10 cellular contexts compared by ENCODE assay signal in the genomic region with DNA sequence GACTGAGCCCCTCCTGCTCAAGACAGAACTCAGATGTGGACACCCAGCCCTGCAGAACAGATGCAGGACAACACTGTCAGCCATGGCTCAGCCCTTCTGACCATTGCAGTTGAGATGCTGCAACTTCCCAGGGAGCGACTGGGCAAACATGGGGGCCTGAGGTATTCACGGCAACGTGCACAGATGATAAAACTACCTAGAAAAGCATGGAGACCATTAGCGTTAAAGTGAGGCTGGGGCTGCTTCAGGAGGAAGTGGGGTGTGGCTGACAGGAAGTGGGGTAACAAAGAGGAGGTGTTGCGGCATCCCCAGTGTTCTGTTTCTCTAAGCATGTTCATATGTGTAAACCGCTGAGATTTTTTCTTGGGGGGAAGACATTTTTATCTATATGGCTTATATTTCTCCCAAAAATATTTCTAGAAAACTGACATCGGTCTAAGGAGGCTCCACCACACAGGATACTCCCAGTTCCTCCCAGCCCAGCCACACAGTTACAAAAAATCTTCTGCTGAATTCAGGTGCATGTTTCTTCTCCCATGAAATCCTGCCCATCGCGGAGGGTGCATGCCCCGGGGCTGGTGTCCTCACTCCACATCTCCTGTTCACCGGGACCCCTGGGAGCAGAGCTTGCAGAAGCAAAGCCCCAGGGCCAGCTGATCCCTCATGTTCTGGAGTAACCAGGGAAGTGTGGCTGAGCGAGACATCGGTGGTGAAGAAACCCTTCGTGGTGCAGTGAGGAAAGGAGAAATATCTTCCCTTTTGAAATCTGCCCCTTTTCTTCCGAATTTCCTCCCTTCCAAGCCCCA. TPM values are rescaled to one million over a fixed set of nuclear protein-coding genes. Genes with fewer than 3 reads are reported as not detected.
A peak's percentile ranks its signal among the peaks of the same experiment; 100 is the strongest.
DNase-seq lines count a peak whose midpoint lies in the region; ATAC-seq and TF ChIP-seq lines count a peak whose summit lies in the region.
"Had no signal": no experiment of that assay in that cellular context is flagged by ENCODE, and none has a peak within 500 bp of the region (broad histone marks: within the 10 kb centered on the region; RNA-seq: fewer than 3 reads in every experiment).

No MANE protein-coding gene starts in this region.

- H3K9me3 ChIP-seq in lung (ENCODE audit: control insufficient read depth in 2 of 2, insufficient read depth in 1 of 2, low read length in 1 of 2): no peaks in the 10 kb centered on the region

- H3K36me3 Mint-ChIP-seq in activated naive CD4-positive, alpha-beta T cell treated with anti-CD3 and anti-CD28 coated beads for 36 hours (ENCODE audit: low read depth): peaks cover 2% of the 10 kb centered on the region

- no peaks in the 10 kb centered on the region for H3K9me3 Mint-ChIP-seq in activated naive CD4-positive, alpha-beta T cell treated with anti-CD3 and anti-CD28 coated beads for 36 hours

- no peak for ATAC-seq in lung (ENCODE audit: insufficient read depth, low FRiP score)
- ATAC-seq in GM18907 (IDR thresholded peaks at IDR 0.05; ENCODE audit: unreplicated experiment): no peak

- no peaks in the 10 kb centered on the region for H3K27me3 Mint-ChIP-seq in activated naive CD4-positive, alpha-beta T cell treated with anti-CD3 and anti-CD28 coated beads for 36 hours (ENCODE audit: low read depth)

- H3K4me3 ChIP-seq in NB4 (ENCODE audit: low read depth, low read length) (no peak overlapping the region), lung (no peak overlapping the region)

- CTCF ChIA-PET in activated naive CD4-positive, alpha-beta T cell treated with anti-CD3 and anti-CD28 coated beads for 36 hours (lab: Charles Lee): no interaction called here

- H3K36me3 ChIP-seq in lung (ENCODE audit: control insufficient read depth in 2 of 2, insufficient read depth in 2 of 2, low read length in 2 of 2): no peaks in the 10 kb centered on the region

- intact Hi-C loops in activated naive CD4-positive, alpha-beta T cell treated with anti-CD3 and anti-CD28 coated beads for 36 hours (cut with micrococcal nuclease): loop anchor here (1.0 kb wide), 1 partner anchor 9 kb away; no protein-coding TSS in a partner anchor

- TF ChIP-seq CTCF in NB4 (IDR thresholded peaks at IDR 0.05; ENCODE audit: low read depth, low read length): no peak
- no peak for TF ChIP-seq CTCF in lung (IDR thresholded peaks at IDR 0.05; ENCODE audit: control extremely low read depth, extremely low read depth)

- peak overlapping the region in 1 of 2 donors; percentile 88 for H3K27ac ChIP-seq in lung (ENCODE audit: low read depth in 1 of 2, low read length in 1 of 2)

- H3K27ac Mint-ChIP-seq in activated naive CD4-positive, alpha-beta T cell treated with anti-CD3 and anti-CD28 coated beads for 36 hours: peak overlapping the region; percentile 86

- peaks cover 0 to 1% of the 10 kb centered on the region in 2 donors for H3K4me1 ChIP-seq in lung (ENCODE audit: control insufficient read depth in 2 of 2, insufficient read depth in 2 of 2, low read length in 2 of 2)

- WGBS in lung, 2 donors: 43 to 58% methylated on average over 15 of the region's 15 CpGs

- H3K4me3 Mint-ChIP-seq in activated naive CD4-positive, alpha-beta T cell treated with anti-CD3 and anti-CD28 coated beads for 36 hours: peak overlapping the region; percentile 54

- no peak for TF ChIP-seq POLR2A in NB4 (IDR thresholded peaks at IDR 0.05; ENCODE audit: extremely low read depth, insufficient read length)

- H3K4me1 Mint-ChIP-seq in activated naive CD4-positive, alpha-beta T cell treated with anti-CD3 and anti-CD28 coated beads for 36 hours (ENCODE audit: low read depth): peaks cover 77% of the 10 kb centered on the region

- DNase-seq in CD1c-positive myeloid dendritic cell (ENCODE audit: extremely low spot score) (peak; percentile 79), NB4 (ENCODE audit: low read depth) (peak; percentile 85), lung (ENCODE audit: low spot score) (peak; percentile 59), DMS114 treated with DMSO at 0.1 percent for 48 hours (lab: John Stamatoyannopoulos, UW; ENCODE audit: unreplicated experiment) (no peak), DMS153 (lab: John Stamatoyannopoulos, UW) (no peak), NCI-H2107 (lab: John Stamatoyannopoulos, UW) (no peak)
- DNase-seq in activated naive CD4-positive, alpha-beta T cell treated with anti-CD3 and anti-CD28 coated beads for 36 hours: peak; percentile 82
- DNase-seq: glutamatergic neuron, NCI-H82 had no signal

- no peaks in the 10 kb centered on the region for H3K27me3 ChIP-seq in lung (ENCODE audit: control insufficient read depth, insufficient read depth)

RNA-seq across cellular contexts. Expression of a gene that starts 1.1 kb away (rescaled TPM):
- total RNA-seq in activated naive CD4-positive, alpha-beta T cell treated with anti-CD3 and anti-CD28 coated beads for 36 hours: 1 to 10 TPM; 1.7 to 1.9 TPM
- 10 to 100 TPM in 1 of 2 donors, 1 to 10 TPM in 1; 4.5 to 25.7 TPM for total RNA-seq in lung
- polyA plus RNA-seq in lung: 10 to 100 TPM in 1 of 2 donors, 1 to 10 TPM in 1; 4.3 to 57.0 TPM

RNA-seq across cellular contexts. Expression of a gene that starts 15.4 kb away (rescaled TPM):
- total RNA-seq in activated naive CD4-positive, alpha-beta T cell treated with anti-CD3 and anti-CD28 coated beads for 36 hours: 1 to 10 TPM; 9.2 to 9.9 TPM
- total RNA-seq in lung: 1 to 10 TPM; 3.2 to 9.8 TPM
- polyA plus RNA-seq in lung: 1 to 10 TPM; 2.5 to 4.4 TPM

RNA-seq across cellular contexts. Expression of a gene that starts 18.5 kb away (rescaled TPM):
- total RNA-seq in activated naive CD4-positive, alpha-beta T cell treated with anti-CD3 and anti-CD28 coated beads for 36 hours: not detected
- total RNA-seq in lung: 10 to 100 TPM in 1 of 2 donors, 1 to 10 TPM in 1; 6.3 to 13.4 TPM
- polyA plus RNA-seq in lung: 10 to 100 TPM in 1 of 2 donors, 1 to 10 TPM in 1; 2.1 to 29.3 TPM

RNA-seq across cellular contexts. Expression of a gene that starts 40.9 kb away (rescaled TPM):
- under 1 TPM; 0.69 to 0.79 TPM for total RNA-seq in activated naive CD4-positive, alpha-beta T cell treated with anti-CD3 and anti-CD28 coated beads for 36 hours
- total RNA-seq in lung: 1 to 10 TPM in 1 of 2 donors, under 1 TPM in 1; 0.46 to 3.9 TPM
- polyA plus RNA-seq in lung: 1 to 10 TPM in 1 of 2 donors, under 1 TPM in 1; 0.49 to 1.3 TPM

RNA-seq across cellular contexts. Expression of a gene that starts 58.7 kb away (rescaled TPM):
- not detected for total RNA-seq in activated naive CD4-positive, alpha-beta T cell treated with anti-CD3 and anti-CD28 coated beads for 36 hours
- 1 to 10 TPM in 1 of 2 donors, under 1 TPM in 1; 0.65 to 9.3 TPM for total RNA-seq in lung
- 1 to 10 TPM; 1.7 to 4.5 TPM for polyA plus RNA-seq in lung

Comparison
In these comparisons a context has a peak if more than half of its experiments do, and no peak if none do; other contexts are left out.
1. DNase-seq: peak in CD1c-positive myeloid dendritic cell (single experiment), NB4 (single experiment), activated naive CD4-positive, alpha-beta T cell treated with anti-CD3 and anti-CD28 coated beads for 36 hours (single experiment) and lung (single experiment); none in DMS114 treated with DMSO at 0.1 percent for 48 hours (single experiment), DMS153 (single experiment) and NCI-H2107 (single experiment).
2. RNA of a gene that starts 18.5 kb away (total RNA-seq): 6.3 to 13.4 TPM in lung; not detected in activated naive CD4-positive, alpha-beta T cell treated with anti-CD3 and anti-CD28 coated beads for 36 hours; every median in the first group is over 4 times any median in the second.